9 cellular contexts compared by ENCODE assay signal in the genomic region with DNA sequence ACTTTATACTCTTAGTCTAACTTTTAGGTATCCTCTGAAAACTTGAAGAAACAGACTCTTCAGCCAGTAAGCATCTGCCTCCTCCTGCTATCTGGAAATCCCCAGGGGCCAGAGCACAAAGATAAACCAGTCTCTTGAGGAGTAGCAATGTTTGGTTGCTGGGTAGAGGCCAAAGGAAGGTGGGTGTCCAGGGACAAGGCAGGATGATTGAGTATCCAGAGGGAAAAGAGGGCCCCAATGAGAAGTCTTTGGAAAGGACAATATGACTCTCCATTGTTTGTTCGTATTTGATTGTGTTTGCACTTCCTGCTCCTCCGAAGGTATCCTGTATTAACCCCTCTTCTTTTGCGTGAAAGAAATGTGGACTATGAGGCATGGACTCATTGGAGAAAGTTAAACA. TPM values are rescaled to one million over a fixed set of nuclear protein-coding genes. Genes with fewer than 3 reads are reported as not detected.
"Had no signal": no experiment of that assay in that cellular context is flagged by ENCODE, and none has a peak within 500 bp of the region (broad histone marks: within the 10 kb centered on the region; RNA-seq: fewer than 3 reads in every experiment).

No MANE protein-coding gene starts in this region.

- H3K4me3 ChIP-seq: GM23338 had no signal

- H3K27ac ChIP-seq: HL-60 had no signal

- DNase-seq: H9, HCEC 1CT, KBM-7 had no signal

- ATAC-seq: GM23338, HepG2 had no signal

- H3K4me2 ChIP-seq: GM23338 had no signal

- H2AFZ ChIP-seq: GM23338 had no signal

RNA-seq across cellular contexts. Expression of a gene that starts 4.8 kb away (rescaled TPM):
- total RNA-seq: GM23338, H1, H9, HepG2, HT1080 had no signal
- polyA plus RNA-seq: GM23338, H1, HepG2, IgD-negative memory B cell had no signal

RNA-seq across cellular contexts. Expression of a gene that starts 7.5 kb away (rescaled TPM):
- total RNA-seq: GM23338, H1, H9, HepG2, HT1080 had no signal
- polyA plus RNA-seq: H1, HepG2, IgD-negative memory B cell had no signal

RNA-seq across cellular contexts. Expression of a gene that starts 19.0 kb away (rescaled TPM):
- total RNA-seq: HepG2 had no signal
- polyA plus RNA-seq: HepG2 had no signal

RNA-seq across cellular contexts. Expression of a gene that starts 44.0 kb away (rescaled TPM):
- total RNA-seq: GM23338, H1, H9, HepG2, HT1080 had no signal
- polyA plus RNA-seq: GM23338, H1, HepG2, IgD-negative memory B cell had no signal

RNA-seq across cellular contexts. Expression of a gene that starts 48.3 kb away (rescaled TPM):
- total RNA-seq: GM23338, H1, H9, HepG2, HT1080 had no signal
- polyA plus RNA-seq: GM23338, H1, HepG2, IgD-negative memory B cell had no signal
